Comparison of ENCODE assay signal across 9 cellular contexts in genomic region chr1:109823543-109824348, GRCh38.
DNase-seq lines count a peak whose midpoint lies in the region; ATAC-seq lines count a peak whose summit lies in the region.
"Had no signal": no experiment of that assay in that cellular context is flagged by ENCODE, and none has a peak within 500 bp of the region (broad histone marks: within the 10 kb centered on the region; RNA-seq: fewer than 3 reads in every experiment).

No MANE protein-coding gene starts in this region.

- DNase-seq in HT1080 (ENCODE audit: low read depth) (peak; percentile 18), adipocyte (ENCODE audit: low read depth) (peak; percentile 35), T-helper 9 cell (no peak), NCI-H146 treated with DMSO at 0.1 percent for 48 hours (lab: John Stamatoyannopoulos, UW; ENCODE audit: unreplicated experiment) (no peak), NCI-H128 (lab: John Stamatoyannopoulos, UW; ENCODE audit: unreplicated experiment) (no peak)
- DNase-seq: stimulated activated CD4-positive, alpha-beta T cell treated with anti-CD3 and anti-CD28 coated beads, Interleukin-2, amount 100 ng/mL, for 24 hours had no signal

- H3K9me3 ChIP-seq in adipocyte (ENCODE audit: control insufficient read depth, low read length) = no peaks in the 10 kb centered on the region
- no peaks in the 10 kb centered on the region for H3K9me3 ChIP-seq in iPS-15b (ENCODE audit: control insufficient read depth, insufficient read depth, low read length)
- no peaks in the 10 kb centered on the region for H3K9me3 ChIP-seq in subcutaneous abdominal adipose tissue (ENCODE audit: control insufficient read depth in 5 of 5, low read length in 5 of 5)

- H3K4me3 ChIP-seq in adipocyte (ENCODE audit: low read length) (peak overlapping the region; percentile 6), iPS-15b (ENCODE audit: low read depth, low read length) (no peak overlapping the region), subcutaneous abdominal adipose tissue (ENCODE audit: low read depth in 1 of 5, low read length in 5 of 5) (peak overlapping the region in 1 of 5 donors; percentile 28)

- ATAC-seq in HG02642 (IDR thresholded peaks at IDR 0.05; ENCODE audit: poor library complexity, unreplicated experiment) = no peak

- H3K27me3 ChIP-seq in adipocyte (replicated peaks; ENCODE audit: control insufficient read depth, insufficient read depth, low read length) (no peaks in the 10 kb centered on the region), iPS-15b (ENCODE audit: control insufficient read depth, insufficient read depth, low read length) (no peaks in the 10 kb centered on the region), subcutaneous abdominal adipose tissue (ENCODE audit: control insufficient read depth in 5 of 5, insufficient read depth in 4 of 5, low read length in 5 of 5) (no peaks in the 10 kb centered on the region)

- peaks cover 78% of the 10 kb centered on the region for H3K4me1 ChIP-seq in adipocyte (ENCODE audit: control insufficient read depth, insufficient read depth, low read length)
- H3K4me1 ChIP-seq in iPS-15b (ENCODE audit: control insufficient read depth, insufficient read depth, low read length) = no peaks in the 10 kb centered on the region
- peaks cover 19 to 86% (median 80%) of the 10 kb centered on the region in 5 donors for H3K4me1 ChIP-seq in subcutaneous abdominal adipose tissue (ENCODE audit: control insufficient read depth in 5 of 5, insufficient read depth in 5 of 5, low read length in 5 of 5)

- H3K36me3 ChIP-seq in adipocyte (ENCODE audit: control insufficient read depth, insufficient read depth, low read length, severe bottlenecking) = no peaks in the 10 kb centered on the region
- no peaks in the 10 kb centered on the region for H3K36me3 ChIP-seq in iPS-15b (ENCODE audit: control insufficient read depth, insufficient read depth, low read length)
- H3K36me3 ChIP-seq in subcutaneous abdominal adipose tissue (ENCODE audit: control insufficient read depth in 5 of 5, insufficient read depth in 5 of 5, low read length in 5 of 5) = no peaks in the 10 kb centered on the region

- H3K9ac ChIP-seq in adipocyte (ENCODE audit: low read length) (peak overlapping the region; percentile 83), iPS-15b (ENCODE audit: low read depth, low read length) (peak overlapping the region; percentile 54), subcutaneous abdominal adipose tissue (ENCODE audit: low read length in 5 of 5) (peak overlapping the region in 3 of 5 donors; percentile 30 to 44 (median 35))

- H3K27ac ChIP-seq in subcutaneous abdominal adipose tissue (ENCODE audit: low read depth, low read length) = peak overlapping the region; percentile 92

Comparison
In these comparisons a context has a peak if more than half of its experiments do, and no peak if none do; other contexts are left out.
1. DNase-seq: peak in HT1080 (single experiment) and adipocyte (single experiment); none in T-helper 9 cell (single experiment), NCI-H146 treated with DMSO at 0.1 percent for 48 hours (single experiment) and NCI-H128 (single experiment).
2. Peak in every context shown above with its lines, with median percentiles within 50 percentile points of each other: H3K9ac ChIP-seq.